In genomic region chr1:1358433-1359201, GRCh38 we compare ENCODE assay signal across 1 cellular context.
A peak's percentile ranks its signal among the peaks of the same experiment; 100 is the strongest.
TF ChIP-seq lines count a peak whose summit lies in the region.

MXRA8 (minus strand) TSS chr1:1358555; CDS start chr1:1358504, 51 bp downstream.

TF ChIP-seq in HepG2, 621 proteins besides CTCF, POLR2A, EP300 and RAD21 (continued from another document and continues in another):
- peak; percentile 61; the same call in 1 of the 2 replicates for TF ChIP-seq ZNF574 (CRISPR knock-in tag; IDR thresholded peaks at IDR 0.05)
- peak; percentile 48 for TF ChIP-seq HNRNPK (IDR thresholded peaks at IDR 0.05; ENCODE audit: low read depth, low read length, poor library complexity, severe bottlenecking)
- TF ChIP-seq UBTF (CRISPR knock-in tag; IDR thresholded peaks at IDR 0.05): peak; percentile 44; the same call in 1 of the 2 replicates
- TF ChIP-seq ZNF619 (CRISPR knock-in tag; IDR thresholded peaks at IDR 0.05): no peak
- TF ChIP-seq ZNF691 (CRISPR knock-in tag; IDR thresholded peaks at IDR 0.05; ENCODE audit: borderline replicate concordance, low read depth): 0 out of 2 replicates have a peak, but pooled peaks have one; percentile 28
- TF ChIP-seq NR2F6 (IDR thresholded peaks at IDR 0.05): peak; percentile 51; the same call in 1 of the 2 replicates
- no peak; the same call in 1 of the 2 replicates for TF ChIP-seq NR2F6 (CRISPR knock-in tag; IDR thresholded peaks at IDR 0.05)
- TF ChIP-seq LCORL (IDR thresholded peaks at IDR 0.05): no peak
- peak; percentile 81; the same call in 1 of the 2 replicates for TF ChIP-seq LCORL (CRISPR knock-in tag; IDR thresholded peaks at IDR 0.05)
- no peak for TF ChIP-seq ARNTL (CRISPR knock-in tag; IDR thresholded peaks at IDR 0.05)
- TF ChIP-seq PCBP1 (IDR thresholded peaks at IDR 0.05; ENCODE audit: borderline replicate concordance, low read depth, low read length): 0 out of 2 replicates have a peak, but pooled peaks have one; percentile 40
- TF ChIP-seq ZBTB21 (CRISPR knock-in tag; IDR thresholded peaks at IDR 0.05): peak; percentile 32
- 0 out of 2 replicates have a peak, but pooled peaks have one; percentile 7 for TF ChIP-seq NFYC (CRISPR knock-in tag; IDR thresholded peaks at IDR 0.05)
- 0 out of 2 replicates have a peak, but pooled peaks have one; percentile 27 for TF ChIP-seq ZNF784 (CRISPR knock-in tag; IDR thresholded peaks at IDR 0.05; ENCODE audit: borderline replicate concordance)
- peak; percentile 84 for TF ChIP-seq ZNF687 (CRISPR knock-in tag; IDR thresholded peaks at IDR 0.05)
- TF ChIP-seq GATAD2A (CRISPR knock-in tag; IDR thresholded peaks at IDR 0.05): peak; percentile 51
- peak; percentile 15; the same call in 1 of the 2 replicates for TF ChIP-seq ZNF547 (CRISPR knock-in tag; IDR thresholded peaks at IDR 0.05)
- peak; percentile 68; the same call in 1 of the 2 replicates for TF ChIP-seq ZNF512B (CRISPR knock-in tag; IDR thresholded peaks at IDR 0.05; ENCODE audit: borderline replicate concordance)
- no peak for TF ChIP-seq ARNT (IDR thresholded peaks at IDR 0.05)
- TF ChIP-seq ZBTB25 (CRISPR knock-in tag; IDR thresholded peaks at IDR 0.05): peak; percentile 38; the same call in 1 of the 2 replicates
- TF ChIP-seq GZF1 (CRISPR knock-in tag; IDR thresholded peaks at IDR 0.05): 0 out of 2 replicates have a peak, but pooled peaks have one; percentile 54
- peak; percentile 73 for TF ChIP-seq ZNF543 (CRISPR knock-in tag; IDR thresholded peaks at IDR 0.05)
- no peak for TF ChIP-seq FOXP1 (IDR thresholded peaks at IDR 0.05)
- TF ChIP-seq FOXP1 (CRISPR knock-in tag; IDR thresholded peaks at IDR 0.05): peak; percentile 9; the same call in 1 of the 2 replicates
- no peak for TF ChIP-seq AKNA (CRISPR knock-in tag; IDR thresholded peaks at IDR 0.05; ENCODE audit: borderline replicate concordance)
- peak; percentile 54; the same call in 1 of the 2 replicates for TF ChIP-seq MXD1 (CRISPR knock-in tag; IDR thresholded peaks at IDR 0.05)
- no peak for TF ChIP-seq ZBED4 (CRISPR knock-in tag; IDR thresholded peaks at IDR 0.05; ENCODE audit: borderline replicate concordance)
